In genomic region chr1:36553591-36554417, GRCh38 we compare ENCODE assay signal across 8 cellular contexts.
A peak's percentile ranks its signal among the peaks of the same experiment; 100 is the strongest.
DNase-seq lines count a peak whose midpoint lies in the region; ATAC-seq and TF ChIP-seq lines count a peak whose summit lies in the region.

No MANE protein-coding gene starts in this region.

- intact Hi-C loops in heart right ventricle (cut with DNase I) = loop anchor here in 2 of 10 donors (2.0 to 10.0 kb wide), 2 partner anchors 881 kb away; no protein-coding TSS in a partner anchor

- H3K27ac ChIP-seq in SK-N-SH (ENCODE audit: low read depth in 2 of 2, low read length in 1 of 2) (no peak overlapping the region), heart right ventricle (no peak overlapping the region)

- H3K4me1 ChIP-seq in SK-N-SH (ENCODE audit: control insufficient read depth in 1 of 2, insufficient read depth in 2 of 2, low read depth in 1 of 2, low read length in 1 of 2) = no peaks in the 10 kb centered on the region
- H3K4me1 ChIP-seq in heart right ventricle = no peaks in the 10 kb centered on the region

- H3K4me2 ChIP-seq in SK-N-SH = no peak overlapping the region

- no peak for TF ChIP-seq EP300 in SK-N-SH (IDR thresholded peaks at IDR 0.05; ENCODE audit: borderline replicate concordance in 1 of 2, low read depth in 1 of 2, low read length in 1 of 2)

- H2AFZ ChIP-seq in SK-N-SH (ENCODE audit: low read depth) = no peak overlapping the region

- TF ChIP-seq RAD21 in SK-N-SH (IDR thresholded peaks at IDR 0.05; ENCODE audit: low read length) = peak; percentile 86

- TF ChIP-seq CTCF in SK-N-SH (IDR thresholded peaks at IDR 0.05) (peak; percentile 73), heart right ventricle (IDR thresholded peaks at IDR 0.05) (peak; percentile 24 to 69 (median 60))

- H3K27me3 ChIP-seq in SK-N-SH (ENCODE audit: insufficient read depth) (no peaks in the 10 kb centered on the region), heart right ventricle (peaks cover 4 to 77% (median 54%) of the 10 kb centered on the region in 7 donors)

- H3K9ac ChIP-seq in SK-N-SH = no peak overlapping the region

- peak; percentile 72 for DNase-seq in ELR (ENCODE audit: low read depth)
- DNase-seq in NCI-H1092 (lab: John Stamatoyannopoulos, UW) = peak; percentile 87
- peak; percentile 83 for DNase-seq in SK-N-SH
- peak; percentile 66 for DNase-seq in activated naive CD4-positive, alpha-beta T cell treated with anti-CD3 and anti-CD28 coated beads, Interleukin-2, amount 50 U/mL, for 16 hours
- peak; percentile 43 to 52 for DNase-seq in heart right ventricle
- DNase-seq in renal cortical epithelial cell (ENCODE audit: low read depth) = peak; percentile 15

- H3K9me2 ChIP-seq in SK-N-SH = no peaks in the 10 kb centered on the region

- peak in 6 of 8 donors; percentile 42 to 78 (median 70) for ATAC-seq in heart right ventricle
- ATAC-seq in GM21381 (IDR thresholded peaks at IDR 0.05; ENCODE audit: unreplicated experiment) = no peak
- ATAC-seq in HG02973 (IDR thresholded peaks at IDR 0.05; ENCODE audit: unreplicated experiment) = no peak

- H3K4me3 ChIP-seq in SK-N-SH (ENCODE audit: low read depth in 2 of 2, low read length in 1 of 2) (peak overlapping the region in 1 of 2 experiments; percentile 20; a peak in 1 of 4 replicates), heart right ventricle (no peak overlapping the region)

- no peaks in the 10 kb centered on the region for H3K36me3 ChIP-seq in SK-N-SH (replicated peaks in 1 of 2; ENCODE audit: control insufficient read depth in 1 of 2, insufficient read depth in 2 of 2, low read length in 1 of 2)
- H3K36me3 ChIP-seq in heart right ventricle = no peaks in the 10 kb centered on the region

- H3K79me2 ChIP-seq in SK-N-SH (ENCODE audit: insufficient read depth) = no peaks in the 10 kb centered on the region

- H3K9me3 ChIP-seq in SK-N-SH (no peaks in the 10 kb centered on the region), heart right ventricle (no peaks in the 10 kb centered on the region)

- POLR2A ChIA-PET in SK-N-SH (lab: Yijun Ruan, JAX) = no interaction called here

- H4K20me1 ChIP-seq in SK-N-SH (ENCODE audit: insufficient read depth) = no peaks in the 10 kb centered on the region

- CTCF ChIA-PET in SK-N-SH (lab: Yijun Ruan, JAX) = interaction anchor here (0.5 to 5.0 kb wide), 35 partner anchors 10 to 933 kb away, joined by 3 to 52 read pairs (median 4); no protein-coding TSS in a partner anchor

- 20% methylated on average over 14 of the region's 20 CpGs for WGBS in SK-N-SH (ENCODE audit: low lambda C conversion rate)
- 16 to 17% methylated on average over 20 of the region's 20 CpGs for WGBS in heart right ventricle, 2 donors

- H3F3A ChIP-seq in SK-N-SH (replicated peaks; ENCODE audit: insufficient read depth) = no peaks in the 10 kb centered on the region

TF ChIP-seq in SK-N-SH, 30 proteins besides CTCF, POLR2A, EP300 and RAD21:
- no peak for TF ChIP-seq IRF3 (IDR thresholded peaks at IDR 0.05; ENCODE audit: low read depth, low read length)
- TF ChIP-seq SMC3 (IDR thresholded peaks at IDR 0.05; ENCODE audit: low read depth, low read length) = peak; percentile 60; the same call in 1 of the 2 replicates
- peak; percentile 17 for TF ChIP-seq CHD2 (IDR thresholded peaks at IDR 0.05; ENCODE audit: low read length, partially characterized antibody)
TF ChIP-seq in SK-N-SH: peak in this region for 2.

Comparison
In these comparisons a context has a peak if more than half of its experiments do, and no peak if none do; other contexts are left out.
1. DNase-seq: peak in every context shown above with its lines; median percentile 87 in NCI-H1092; 83 in SK-N-SH; 72 in ELR; 66 in activated naive CD4-positive, alpha-beta T cell treated with anti-CD3 and anti-CD28 coated beads, Interleukin-2, amount 50 U/mL, for 16 hours; 48 in heart right ventricle; 15 in renal cortical epithelial cell.
2. ATAC-seq: peak in heart right ventricle (6 of 8); none in GM21381 (single experiment) and HG02973 (single experiment).